In the genomic region with DNA sequence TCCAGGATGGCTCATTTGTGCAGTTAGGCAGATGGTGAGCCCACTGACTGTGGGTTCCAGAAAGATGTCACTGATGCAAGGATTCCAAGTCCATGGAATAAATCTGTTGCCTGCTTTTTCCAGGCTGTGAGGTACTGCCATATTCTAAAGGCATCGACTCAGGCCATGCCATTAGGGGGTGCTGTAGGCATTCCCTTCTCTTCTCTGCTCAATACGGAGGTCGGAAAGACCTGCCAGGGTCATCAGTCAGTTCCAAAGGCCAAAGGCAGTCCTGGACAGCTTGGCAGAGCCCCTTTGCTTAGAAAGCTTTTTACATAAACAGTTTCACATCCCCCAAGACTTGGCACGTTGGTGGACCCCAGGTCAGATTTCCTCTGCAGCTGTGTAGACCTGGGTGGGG, we compare ENCODE assay signal across 8 cellular contexts. TPM values are rescaled to one million over a fixed set of nuclear protein-coding genes. Genes with fewer than 3 reads are reported as not detected.
A peak's percentile ranks its signal among the peaks of the same experiment; 100 is the strongest.
DNase-seq lines count a peak whose midpoint lies in the region; ATAC-seq and TF ChIP-seq lines count a peak whose summit lies in the region.

No MANE protein-coding gene starts in this region.

- H3K27me3 Mint-ChIP-seq in activated naive CD4-positive, alpha-beta T cell treated with anti-CD3 and anti-CD28 coated beads, Interleukin-2, amount 10 ng/mL, durations not matched to agents 7 days and 5 days = peaks cover 11% of the 10 kb centered on the region
- H3K27me3 Mint-ChIP-seq in glutamatergic neuron (ENCODE audit: unreplicated experiment) = peaks cover 5% of the 10 kb centered on the region

- no peak for ATAC-seq in GM21367 (IDR thresholded peaks at IDR 0.05; ENCODE audit: unreplicated experiment)

- DNase-seq in AG09309 (ENCODE audit: low read depth) (no peak), NCI-H2171 treated with DMSO at 0.1 percent for 48 hours (lab: John Stamatoyannopoulos, UW) (peak; percentile 12), glutamatergic neuron (peak; percentile 76), pons (ENCODE audit: low spot score) (peak; percentile 93), NCI-H1048 (lab: John Stamatoyannopoulos, UW) (no peak)
- peak; percentile 70 for DNase-seq in activated naive CD4-positive, alpha-beta T cell treated with anti-CD3 and anti-CD28 coated beads, Interleukin-2, amount 10 ng/mL, durations not matched to agents 7 days and 5 days

- no peaks in the 10 kb centered on the region for H3K36me3 Mint-ChIP-seq in activated naive CD4-positive, alpha-beta T cell treated with anti-CD3 and anti-CD28 coated beads, Interleukin-2, amount 10 ng/mL, durations not matched to agents 7 days and 5 days
- H3K36me3 Mint-ChIP-seq in glutamatergic neuron (ENCODE audit: unreplicated experiment) = peaks cover 4% of the 10 kb centered on the region

- CTCF ChIA-PET in activated naive CD4-positive, alpha-beta T cell treated with anti-CD3 and anti-CD28 coated beads, Interleukin-2, amount 10 ng/mL, durations not matched to agents 7 days and 5 days (lab: Charles Lee) = interaction anchor here (0.6 to 3.8 kb wide), 10 partner anchors 12 to 175 kb away, joined by 3 to 57 read pairs (median 5); a partner anchor contains a TSS

- H3K4me3 Mint-ChIP-seq in activated naive CD4-positive, alpha-beta T cell treated with anti-CD3 and anti-CD28 coated beads, Interleukin-2, amount 10 ng/mL, durations not matched to agents 7 days and 5 days = no peak overlapping the region
- no peak overlapping the region for H3K4me3 Mint-ChIP-seq in glutamatergic neuron (ENCODE audit: unreplicated experiment)

- no peaks in the 10 kb centered on the region for H3K9me3 Mint-ChIP-seq in activated naive CD4-positive, alpha-beta T cell treated with anti-CD3 and anti-CD28 coated beads, Interleukin-2, amount 10 ng/mL, durations not matched to agents 7 days and 5 days
- H3K9me3 Mint-ChIP-seq in glutamatergic neuron (ENCODE audit: unreplicated experiment) = no peaks in the 10 kb centered on the region

- TF ChIP-seq CTCF in AG09309 (IDR thresholded peaks at IDR 0.05; ENCODE audit: control insufficient read depth, insufficient read depth, low read depth, low read length, missing control alignments) (peak; percentile 90), GM12872 (IDR thresholded peaks at IDR 0.05; ENCODE audit: insufficient read depth, low read depth, low read length) (peak; percentile 84), glutamatergic neuron (IDR thresholded peaks at IDR 0.05; ENCODE audit: partially characterized antibody, unreplicated experiment) (peak; percentile 54)

- H3K4me3 ChIP-seq in AG09309 (ENCODE audit: control insufficient read depth, low read depth, low read length) = no peak overlapping the region

- no peak overlapping the region for H3K27ac Mint-ChIP-seq in activated naive CD4-positive, alpha-beta T cell treated with anti-CD3 and anti-CD28 coated beads, Interleukin-2, amount 10 ng/mL, durations not matched to agents 7 days and 5 days
- H3K27ac Mint-ChIP-seq in glutamatergic neuron (ENCODE audit: unreplicated experiment) = no peak overlapping the region

- H3K4me1 Mint-ChIP-seq in activated naive CD4-positive, alpha-beta T cell treated with anti-CD3 and anti-CD28 coated beads, Interleukin-2, amount 10 ng/mL, durations not matched to agents 7 days and 5 days = peaks cover 13% of the 10 kb centered on the region
- peaks cover 2% of the 10 kb centered on the region for H3K4me1 Mint-ChIP-seq in glutamatergic neuron (ENCODE audit: low read depth, unreplicated experiment)

RNA-seq across cellular contexts. Expression of a gene that starts 31.7 kb away (rescaled TPM):
- total RNA-seq in glutamatergic neuron (ENCODE audit: unreplicated experiment) = not detected

RNA-seq across cellular contexts. Expression of a gene that starts 47.3 kb away (rescaled TPM):
- total RNA-seq in glutamatergic neuron (ENCODE audit: unreplicated experiment) = not detected

Comparison
In these comparisons a context has a peak if more than half of its experiments do, and no peak if none do; other contexts are left out.
1. DNase-seq: peak in NCI-H2171 treated with DMSO at 0.1 percent for 48 hours (single experiment), activated naive CD4-positive, alpha-beta T cell treated with anti-CD3 and anti-CD28 coated beads, Interleukin-2, amount 10 ng/mL, durations not matched to agents 7 days and 5 days (single experiment), glutamatergic neuron (single experiment) and pons (single experiment); none in AG09309 (single experiment) and NCI-H1048 (single experiment).
2. Peak in every context shown above with its lines, with median percentiles within 50 percentile points of each other: CTCF ChIP-seq.